25 cellular contexts compared by ENCODE assay signal in the genomic region with DNA sequence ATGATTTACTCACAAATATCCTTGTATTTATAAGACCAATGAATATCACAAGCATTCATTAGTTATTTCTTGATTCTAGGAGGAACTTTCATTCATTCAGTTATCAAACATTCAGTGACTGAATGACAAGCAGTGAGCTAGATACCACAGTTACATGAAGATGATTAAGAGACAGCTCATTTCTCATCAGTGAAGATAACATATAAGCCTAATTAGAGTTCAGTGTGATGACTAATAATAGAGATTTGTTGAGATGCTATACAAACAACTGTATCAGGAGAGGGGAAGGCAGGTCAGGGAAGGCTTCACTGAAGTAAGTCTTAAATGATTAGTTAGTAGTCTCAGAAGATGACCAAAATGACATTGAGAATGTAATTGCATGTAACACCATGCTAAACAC. TPM values are rescaled to one million over a fixed set of nuclear protein-coding genes. Genes with fewer than 3 reads are reported as not detected.
"Had no signal": no experiment of that assay in that cellular context is flagged by ENCODE, and none has a peak within 500 bp of the region (broad histone marks: within the 10 kb centered on the region; RNA-seq: fewer than 3 reads in every experiment).

No MANE protein-coding gene starts in this region.

- H3K27me3 ChIP-seq: dorsolateral prefrontal cortex, gastrocnemius medialis, suprapubic skin, transverse colon, uterus had no signal

- H3K4me1 Mint-ChIP-seq: activated B cell treated with CpG ODN at 0.5 μM for 24 hours, memory B cell had no signal

- DNase-seq: activated B cell treated with CpG ODN at 0.5 μM for 24 hours; activated CD4-positive, alpha-beta T cell treated with anti-CD3 and anti-CD28 coated beads, Interleukin-2, amount 10 ng/mL, durations not matched to agents 7 days and 5 days; activated CD8-positive, alpha-beta memory T cell treated with anti-CD3 and anti-CD28 coated beads, Interleukin-2, amount 50 U/mL, for 4 hours; activated gamma-delta T cell treated with Interleukin-2 at 50 U/mL for 16 hours; activated T-cell treated with anti-CD3 and anti-CD28 coated beads, Interleukin-2, amount 50 U/mL, for 72 hours; amniotic stem cell; caudate nucleus; dorsolateral prefrontal cortex; erythroblast; gastrocnemius medialis; head of caudate nucleus; left ventricle myocardium superior; occipital lobe; posterior cingulate gyrus; retina; stimulated activated CD4-positive, alpha-beta T cell treated with anti-CD3 and anti-CD28 coated beads, Interleukin-2, amount 100 ng/mL, for 24 hours; transverse colon; uterus had no signal

- H3K4me3 ChIP-seq: dorsolateral prefrontal cortex, gastrocnemius medialis, suprapubic skin, transverse colon, uterus had no signal

- H3K4me3 Mint-ChIP-seq: activated B cell treated with CpG ODN at 0.5 μM for 24 hours; activated CD4-positive, alpha-beta T cell treated with anti-CD3 and anti-CD28 coated beads, Interleukin-2, amount 10 ng/mL, durations not matched to agents 7 days and 5 days; activated naive CD8-positive, alpha-beta T cell; activated T-cell treated with anti-CD3 and anti-CD28 coated beads, Interleukin-2, amount 50 U/mL, for 72 hours; memory B cell; stimulated activated naive CD8-positive, alpha-beta T cell treated with anti-CD3 and anti-CD28 coated beads, Interleukin-15, Interleukin-2, amounts not matched to agents 100 ng/mL and 50 ng/mL, for 24 hours had no signal

- H3K36me3 ChIP-seq: gastrocnemius medialis, suprapubic skin, transverse colon, uterus had no signal

- H3K9me3 ChIP-seq: gastrocnemius medialis, suprapubic skin, transverse colon, uterus had no signal

- H3K27ac ChIP-seq: dorsolateral prefrontal cortex, gastrocnemius medialis, suprapubic skin, transverse colon, uterus had no signal

- H3K9me3 Mint-ChIP-seq: activated B cell treated with CpG ODN at 0.5 μM for 24 hours; activated CD4-positive, alpha-beta T cell treated with anti-CD3 and anti-CD28 coated beads, Interleukin-2, amount 10 ng/mL, durations not matched to agents 7 days and 5 days; activated T-cell treated with anti-CD3 and anti-CD28 coated beads, Interleukin-2, amount 50 U/mL, for 72 hours; memory B cell; stimulated activated naive CD8-positive, alpha-beta T cell treated with anti-CD3 and anti-CD28 coated beads, Interleukin-15, Interleukin-2, amounts not matched to agents 100 ng/mL and 50 ng/mL, for 24 hours had no signal

- H3K27ac Mint-ChIP-seq: activated B cell treated with CpG ODN at 0.5 μM for 24 hours; activated CD4-positive, alpha-beta T cell treated with anti-CD3 and anti-CD28 coated beads, Interleukin-2, amount 10 ng/mL, durations not matched to agents 7 days and 5 days; activated naive CD8-positive, alpha-beta T cell; activated T-cell treated with anti-CD3 and anti-CD28 coated beads, Interleukin-2, amount 50 U/mL, for 72 hours; memory B cell; stimulated activated naive CD8-positive, alpha-beta T cell treated with anti-CD3 and anti-CD28 coated beads, Interleukin-15, Interleukin-2, amounts not matched to agents 100 ng/mL and 50 ng/mL, for 24 hours had no signal

- H3K36me3 Mint-ChIP-seq: activated naive CD8-positive, alpha-beta T cell; memory B cell had no signal

- H3K4me1 ChIP-seq: gastrocnemius medialis, transverse colon, uterus had no signal

- H3K27me3 Mint-ChIP-seq: activated B cell treated with CpG ODN at 0.5 μM for 24 hours; activated CD4-positive, alpha-beta T cell treated with anti-CD3 and anti-CD28 coated beads, Interleukin-2, amount 10 ng/mL, durations not matched to agents 7 days and 5 days; activated naive CD8-positive, alpha-beta T cell; memory B cell; stimulated activated naive CD8-positive, alpha-beta T cell treated with anti-CD3 and anti-CD28 coated beads, Interleukin-15, Interleukin-2, amounts not matched to agents 100 ng/mL and 50 ng/mL, for 24 hours had no signal

RNA-seq across cellular contexts. Expression of a gene that starts 14.6 kb away (rescaled TPM):
- total RNA-seq: activated B cell treated with CpG ODN at 0.5 μM for 24 hours; activated CD4-positive, alpha-beta T cell treated with anti-CD3 and anti-CD28 coated beads, Interleukin-2, amount 10 ng/mL, durations not matched to agents 7 days and 5 days; activated T-cell treated with anti-CD3 and anti-CD28 coated beads, Interleukin-2, amount 50 U/mL, for 72 hours; kidney epithelial cell; mononuclear cell; occipital lobe; transverse colon; uterus had no signal
- polyA plus RNA-seq: neural cell had no signal
